In genomic region chr16:21505751-21506520, GRCh38 we compare ENCODE assay signal across 8 cellular contexts.
DNase-seq lines count a peak whose midpoint lies in the region; ATAC-seq and TF ChIP-seq lines count a peak whose summit lies in the region.
"Not testable (repeated sequence)": the region's sequence is repeated elsewhere in the genome, so short reads cannot be mapped to it uniquely, and the experiment has no call there.

No MANE protein-coding gene starts in this region.

- peak overlapping the region; percentile 85 for H3K4me3 Mint-ChIP-seq in T-helper 2 cell treated with Interferon-gamma antibody and Interleukin-4, amounts not matched to agents 5 μg/mL and 100 μg/mL, for 36 hours
- peak overlapping the region; percentile 77 for H3K4me3 Mint-ChIP-seq in activated T-cell treated with anti-CD3 and anti-CD28 coated beads, Interleukin-2, amount 50 U/mL, for 24 hours
- not testable (repeated sequence) for H3K4me3 Mint-ChIP-seq in activated naive CD8-positive, alpha-beta T cell treated with anti-CD3 and anti-CD28 coated beads, Interleukin-2, amount 50 U/mL, for 24 hours

- H3K4me1 ChIP-seq in DOHH2 (ENCODE audit: control insufficient read depth, low read length): peaks cover 69% of the 10 kb centered on the region
- H3K4me1 ChIP-seq in mucosa of rectum (ENCODE audit: control insufficient read depth in 2 of 2, insufficient read depth in 2 of 2, low read length in 2 of 2): peaks cover 31 to 37% of the 10 kb centered on the region in 2 donors
- H3K4me1 ChIP-seq in gastrocnemius medialis: peaks cover 63 to 68% of the 10 kb centered on the region in 2 donors
- H3K4me1 ChIP-seq in upper lobe of right lung: peaks cover 39% of the 10 kb centered on the region

- H3K9ac ChIP-seq in mucosa of rectum (ENCODE audit: low read depth in 1 of 2, low read length in 2 of 2): not testable (repeated sequence)

- in situ Hi-C loops in gastrocnemius medialis (cut with MboI; ENCODE audit: low sequenced_read_pairs in 4 of 4): not testable (repeated sequence)

- H3K79me2 ChIP-seq in DOHH2 (ENCODE audit: control insufficient read depth, low read length): peaks cover 89% of the 10 kb centered on the region

- not testable (repeated sequence) for TF ChIP-seq POLR2A in gastrocnemius medialis (IDR thresholded peaks at IDR 0.05)

- peaks cover 40% of the 10 kb centered on the region for H3K36me3 Mint-ChIP-seq in T-helper 2 cell treated with Interferon-gamma antibody and Interleukin-4, amounts not matched to agents 5 μg/mL and 100 μg/mL, for 36 hours (ENCODE audit: low read depth)
- H3K36me3 Mint-ChIP-seq in activated T-cell treated with anti-CD3 and anti-CD28 coated beads, Interleukin-2, amount 50 U/mL, for 24 hours (ENCODE audit: low read depth): peaks cover 74% of the 10 kb centered on the region
- peaks cover 23% of the 10 kb centered on the region for H3K36me3 Mint-ChIP-seq in activated naive CD8-positive, alpha-beta T cell treated with anti-CD3 and anti-CD28 coated beads, Interleukin-2, amount 50 U/mL, for 24 hours (ENCODE audit: low read depth)

- not testable (repeated sequence) for H3K9me3 Mint-ChIP-seq in T-helper 2 cell treated with Interferon-gamma antibody and Interleukin-4, amounts not matched to agents 5 μg/mL and 100 μg/mL, for 36 hours; activated T-cell treated with anti-CD3 and anti-CD28 coated beads, Interleukin-2, amount 50 U/mL, for 24 hours; activated naive CD8-positive, alpha-beta T cell treated with anti-CD3 and anti-CD28 coated beads, Interleukin-2, amount 50 U/mL, for 24 hours

- peak overlapping the region; percentile 72 for H3K4me2 ChIP-seq in DOHH2 (ENCODE audit: low read length)

- DNase-seq in T-helper 2 cell treated with Interferon-gamma antibody and Interleukin-4, amounts not matched to agents 5 μg/mL and 100 μg/mL, for 36 hours (ENCODE audit: low spot score): peak; percentile 8
- peak; percentile 24 for DNase-seq in activated T-cell treated with anti-CD3 and anti-CD28 coated beads, Interleukin-2, amount 50 U/mL, for 24 hours
- peak; percentile 1 for DNase-seq in activated naive CD8-positive, alpha-beta T cell treated with anti-CD3 and anti-CD28 coated beads, Interleukin-2, amount 50 U/mL, for 24 hours
- DNase-seq in left ventricle myocardium superior: peak; percentile 5
- peak; percentile 30 to 77 for DNase-seq in gastrocnemius medialis
- DNase-seq in upper lobe of right lung: peak; percentile 8

- TF ChIP-seq CTCF in DOHH2 (IDR thresholded peaks at IDR 0.05; ENCODE audit: low read depth, low read length, poor library complexity, severe bottlenecking); gastrocnemius medialis (IDR thresholded peaks at IDR 0.05 in 4 of 5, conservative IDR thresholded peaks at IDR 0.05 in 1 of 5); upper lobe of right lung (IDR thresholded peaks at IDR 0.05): not testable (repeated sequence)

- peaks cover 43% of the 10 kb centered on the region for H3K4me1 Mint-ChIP-seq in T-helper 2 cell treated with Interferon-gamma antibody and Interleukin-4, amounts not matched to agents 5 μg/mL and 100 μg/mL, for 36 hours (ENCODE audit: low read depth)
- peaks cover 65% of the 10 kb centered on the region for H3K4me1 Mint-ChIP-seq in activated T-cell treated with anti-CD3 and anti-CD28 coated beads, Interleukin-2, amount 50 U/mL, for 24 hours (ENCODE audit: low read depth)
- H3K4me1 Mint-ChIP-seq in activated naive CD8-positive, alpha-beta T cell treated with anti-CD3 and anti-CD28 coated beads, Interleukin-2, amount 50 U/mL, for 24 hours: peaks cover 61% of the 10 kb centered on the region

- peak overlapping the region; percentile 95 for H3K27ac Mint-ChIP-seq in T-helper 2 cell treated with Interferon-gamma antibody and Interleukin-4, amounts not matched to agents 5 μg/mL and 100 μg/mL, for 36 hours
- H3K27ac Mint-ChIP-seq in activated T-cell treated with anti-CD3 and anti-CD28 coated beads, Interleukin-2, amount 50 U/mL, for 24 hours: peak overlapping the region; percentile 98
- peak overlapping the region; percentile 72 for H3K27ac Mint-ChIP-seq in activated naive CD8-positive, alpha-beta T cell treated with anti-CD3 and anti-CD28 coated beads, Interleukin-2, amount 50 U/mL, for 24 hours

- not testable (repeated sequence) for H3K27me3 Mint-ChIP-seq in T-helper 2 cell treated with Interferon-gamma antibody and Interleukin-4, amounts not matched to agents 5 μg/mL and 100 μg/mL, for 36 hours (ENCODE audit: low read depth); activated T-cell treated with anti-CD3 and anti-CD28 coated beads, Interleukin-2, amount 50 U/mL, for 24 hours; activated naive CD8-positive, alpha-beta T cell treated with anti-CD3 and anti-CD28 coated beads, Interleukin-2, amount 50 U/mL, for 24 hours

- H3K27me3 ChIP-seq in DOHH2 (ENCODE audit: control insufficient read depth, low read length); mucosa of rectum (ENCODE audit: control insufficient read depth in 2 of 2, insufficient read depth in 2 of 2, low read length in 2 of 2); gastrocnemius medialis; upper lobe of right lung: not testable (repeated sequence)

- peaks cover 36% of the 10 kb centered on the region for H3K36me3 ChIP-seq in DOHH2 (ENCODE audit: control insufficient read depth, low read length)
- not testable (repeated sequence) for H3K36me3 ChIP-seq in mucosa of rectum (ENCODE audit: control insufficient read depth in 2 of 2, insufficient read depth in 2 of 2, low read length in 2 of 2); gastrocnemius medialis; upper lobe of right lung

- H4K20me1 ChIP-seq in DOHH2 (ENCODE audit: control insufficient read depth, insufficient read depth, low read depth, low read length): peaks cover 24% of the 10 kb centered on the region; the same call in 1 of the 2 replicates

- H3K9me3 ChIP-seq in DOHH2 (ENCODE audit: control insufficient read depth, insufficient read depth, low read length); mucosa of rectum (ENCODE audit: control insufficient read depth in 2 of 2, low read length in 2 of 2); gastrocnemius medialis; upper lobe of right lung: not testable (repeated sequence)

- H3F3A ChIP-seq in DOHH2 (ENCODE audit: control insufficient read depth, insufficient read depth): peaks cover 21% of the 10 kb centered on the region

- intact Hi-C loops in left ventricle myocardium superior (cut with micrococcal nuclease); gastrocnemius medialis (cut with DNase I; ENCODE audit: low total_unique reads); upper lobe of right lung (cut with DNase I): not testable (repeated sequence)

- peak overlapping the region; percentile 82 for H3K27ac ChIP-seq in DOHH2 (ENCODE audit: low read depth, low read length)
- H3K27ac ChIP-seq in mucosa of rectum (ENCODE audit: low read depth in 2 of 2, low read length in 2 of 2): peak overlapping the region; percentile 47 to 86
- H3K27ac ChIP-seq in gastrocnemius medialis: peak overlapping the region; percentile 93 to 100 (median 96)
- H3K27ac ChIP-seq in upper lobe of right lung: not testable (repeated sequence)

- H3K4me3 ChIP-seq in DOHH2 (ENCODE audit: low read length): peak overlapping the region; percentile 37
- H3K4me3 ChIP-seq in mucosa of rectum (ENCODE audit: low read length in 2 of 2); gastrocnemius medialis; upper lobe of right lung: not testable (repeated sequence)

- H3K9me2 ChIP-seq in DOHH2 (replicated peaks; ENCODE audit: control insufficient read depth, low read length): not testable (repeated sequence)

- not testable (repeated sequence) for ATAC-seq in activated naive CD8-positive, alpha-beta T cell treated with anti-CD3 and anti-CD28 coated beads, Interleukin-2, amount 50 U/mL, for 24 hours; left ventricle myocardium superior; upper lobe of right lung
- peak in 1 of 2 donors; percentile 15 for ATAC-seq in gastrocnemius medialis

Comparison
In these comparisons a context has a peak if more than half of its experiments do, and no peak if none do; other contexts are left out.
1. DNase-seq: peak in every context shown above with its lines; median percentile 54 in gastrocnemius medialis; 24 in activated T-cell treated with anti-CD3 and anti-CD28 coated beads, Interleukin-2, amount 50 U/mL, for 24 hours; 8 in T-helper 2 cell treated with Interferon-gamma antibody and Interleukin-4, amounts not matched to agents 5 μg/mL and 100 μg/mL, for 36 hours; 8 in upper lobe of right lung; 5 in left ventricle myocardium superior; 1 in activated naive CD8-positive, alpha-beta T cell treated with anti-CD3 and anti-CD28 coated beads, Interleukin-2, amount 50 U/mL, for 24 hours.